ENCODE assay signal across 20 cellular contexts in the genomic region with DNA sequence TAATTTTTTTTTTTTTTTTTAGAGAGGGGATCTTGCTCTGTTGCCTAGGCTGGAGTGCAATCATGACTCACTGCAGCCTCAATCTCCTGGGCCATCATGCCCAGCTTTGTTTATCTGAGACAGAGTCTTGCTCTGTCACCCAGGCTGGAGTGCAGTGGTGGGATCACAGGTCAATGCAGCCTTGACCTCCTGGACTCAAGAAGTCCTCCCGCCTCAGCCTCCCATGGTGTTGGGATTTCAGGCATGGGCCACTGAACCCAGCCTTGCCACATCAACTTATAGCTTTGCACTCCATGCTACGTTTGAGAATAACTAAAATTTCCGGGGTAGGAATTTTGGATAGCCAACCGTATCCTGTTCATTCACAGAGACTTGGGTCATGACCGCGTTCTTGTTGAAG.
"Had no signal": no experiment of that assay in that cellular context is flagged by ENCODE, and none has a peak within 500 bp of the region (broad histone marks: within the 10 kb centered on the region; RNA-seq: fewer than 3 reads in every experiment).

No MANE protein-coding gene starts in this region.

- H3K27ac ChIP-seq: colonic mucosa, foreskin keratinocyte, hepatocyte, neutrophil, stomach, thoracic aorta had no signal

- H3K4me3 ChIP-seq: colonic mucosa, hepatocyte, stomach, thoracic aorta had no signal

- H3K27me3 Mint-ChIP-seq: naive B cell had no signal

- H3K9me3 ChIP-seq: colonic mucosa, neutrophil, stomach, thoracic aorta had no signal

- H3K9me3 Mint-ChIP-seq: naive B cell, nephron had no signal

- H3K4me1 ChIP-seq: colonic mucosa, foreskin keratinocyte had no signal

- FAIRE-seq: endothelial cell of umbilical vein, small intestine, urothelium cell line had no signal

- ATAC-seq: foreskin keratinocyte, left colon, right cardiac atrium had no signal

- DNase-seq: colonic mucosa; dermis blood vessel endothelial cell; erythroblast; foreskin keratinocyte; head of caudate nucleus; left colon; mesendoderm; naive B cell; right cardiac atrium; small intestine; stimulated activated CD4-positive, alpha-beta T cell treated with anti-CD3 and anti-CD28 coated beads, Interleukin-12 subunit alpha, Interleukin-12 subunit beta, amount 100 ng/mL, for 4 hours; stimulated activated naive CD4-positive, alpha-beta T cell; stomach; substantia nigra had no signal

- H3K27ac Mint-ChIP-seq: nephron had no signal

- H3K27me3 ChIP-seq: colonic mucosa, foreskin keratinocyte, hepatocyte, neutrophil, stomach had no signal

- H3K4me3 Mint-ChIP-seq: naive B cell, nephron had no signal
